Comparison of ENCODE assay signal across 8 cellular contexts in the genomic region with DNA sequence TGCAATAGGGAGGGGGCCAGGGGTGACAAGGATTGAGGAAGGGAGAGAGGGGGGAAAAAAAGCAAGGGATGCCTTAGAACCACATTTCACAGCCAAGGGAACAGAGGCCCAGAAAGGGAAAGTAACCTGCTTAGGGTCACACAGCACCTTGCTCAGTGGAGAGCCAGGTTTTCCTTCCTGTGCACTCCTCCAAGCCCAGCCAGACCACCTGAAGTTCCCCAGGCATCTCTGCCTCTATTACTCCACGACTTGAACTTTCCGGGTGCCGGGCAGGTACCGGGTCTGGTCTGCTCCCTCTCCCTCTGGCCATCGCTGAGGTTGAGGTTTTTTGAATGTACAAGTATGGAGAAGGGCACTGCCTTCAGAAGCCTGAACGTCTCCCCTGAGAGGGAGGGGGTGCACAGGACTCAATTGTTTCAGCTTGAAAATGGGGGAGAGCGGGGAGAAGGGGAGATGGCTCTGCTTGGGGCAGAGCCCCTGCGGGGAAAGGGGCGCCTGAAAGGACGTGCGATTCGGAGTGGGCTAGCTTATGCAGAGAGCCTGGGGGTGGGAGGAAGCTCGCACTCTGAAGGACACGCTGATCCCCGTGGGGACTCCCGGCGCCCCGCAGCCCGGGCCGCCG. TPM values are rescaled to one million over a fixed set of nuclear protein-coding genes. Genes with fewer than 3 reads are reported as not detected.
DNase-seq lines count a peak whose midpoint lies in the region; ATAC-seq, FAIRE-seq and TF ChIP-seq lines count a peak whose summit lies in the region.

No MANE protein-coding gene starts in this region.

- H3K36me3 Mint-ChIP-seq in HFFc6 (ENCODE audit: low read depth): peaks cover 37% of the 10 kb centered on the region
- peaks cover 5% of the 10 kb centered on the region for H3K36me3 Mint-ChIP-seq in mesothelial cell of epicardium

- intact Hi-C loops in A673 (cut with micrococcal nuclease; ENCODE audit: unreplicated experiment) (no loop called here), body of pancreas (cut with DNase I) (no loop called here)

- CTCF ChIA-PET in A673 (lab: Charles Lee): no interaction called here

- WGBS in body of pancreas, 2 donors: 19 to 39% methylated on average over 11 to 21 of the region's 21 CpGs

- H3K4me3 Mint-ChIP-seq in HFFc6 (peak overlapping the region; percentile 99), mesothelial cell of epicardium (peak overlapping the region; percentile 92)

- BruUV-seq in A673 (replicated peaks; lab: Mats Ljungman, UMichigan): no TSS peak

- H3K27me3 ChIP-seq in A673 (replicated peaks; ENCODE audit: insufficient read depth, low read depth, low read length, poor library complexity) (no peaks in the 10 kb centered on the region), body of pancreas (no peaks in the 10 kb centered on the region)

- peaks cover 4% of the 10 kb centered on the region; the same call in 1 of the 2 replicates for H3K9me3 Mint-ChIP-seq in HFFc6
- H3K9me3 Mint-ChIP-seq in mesothelial cell of epicardium: no peaks in the 10 kb centered on the region

- DNase-seq in A673 (ENCODE audit: low spot score) (no peak), HFFc6 (no peak), body of pancreas (no peak), mesothelial cell of epicardium (ENCODE audit: low spot score in 2 of 2, unreplicated experiment in 2 of 2) (no peak), H54 (ENCODE audit: insufficient read length, low spot score) (no peak), cerebellar nuclear complex (lab: John Stamatoyannopoulos, UW) (no peak), activated gamma-delta T cell treated with Interleukin-2 at 50 U/mL for 16 hours (no peak)

- POLR2A ChIA-PET in A673 (lab: Charles Lee; ENCODE audit: low non-redundant PET): interaction anchor here (0.6 kb wide), 2 partner anchors 39 to 116 kb away, joined by 4 read pairs; no protein-coding TSS in a partner anchor

- no peak for TF ChIP-seq POLR2A in body of pancreas (IDR thresholded peaks at IDR 0.05)
- no peak for TF ChIP-seq POLR2A in H54 (IDR thresholded peaks at IDR 0.05; ENCODE audit: low read depth, low read length)

- FAIRE-seq in H54 (lab: Jason Lieb, UNC): no peak

- H3K27ac Mint-ChIP-seq in HFFc6 (peak overlapping the region; percentile 99), mesothelial cell of epicardium (peak overlapping the region; percentile 98)

- H3K4me3 ChIP-seq in A673 (ENCODE audit: low read depth, low read length, poor library complexity, severe bottlenecking): peak overlapping the region; percentile 86
- H3K4me3 ChIP-seq in body of pancreas: peak overlapping the region; percentile 74 to 75

- H3K4me1 ChIP-seq in A673 (ENCODE audit: insufficient read depth, low read length, poor library complexity, severe bottlenecking) (peaks cover 70% of the 10 kb centered on the region), body of pancreas (peaks cover 43% of the 10 kb centered on the region)

- H3K9me3 ChIP-seq in A673 (ENCODE audit: low read depth, low read length, poor library complexity, severe bottlenecking) (no peaks in the 10 kb centered on the region), body of pancreas (no peaks in the 10 kb centered on the region)

- TF ChIP-seq CTCF in A673 (conservative IDR thresholded peaks at IDR 0.05; ENCODE audit: low read depth, low read length): no peak
- no peak for TF ChIP-seq CTCF in HFFc6 (IDR thresholded peaks at IDR 0.05)
- no peak for TF ChIP-seq CTCF in body of pancreas (IDR thresholded peaks at IDR 0.05)
- no peak for TF ChIP-seq CTCF in mesothelial cell of epicardium (IDR thresholded peaks at IDR 0.05; ENCODE audit: unreplicated experiment)

- H3K4me1 Mint-ChIP-seq in HFFc6 (ENCODE audit: low read depth) (peaks cover 75% of the 10 kb centered on the region), mesothelial cell of epicardium (peaks cover 64% of the 10 kb centered on the region)

- H3K27me3 Mint-ChIP-seq in HFFc6 (ENCODE audit: insufficient read depth): peaks cover 7% of the 10 kb centered on the region
- H3K27me3 Mint-ChIP-seq in mesothelial cell of epicardium (ENCODE audit: low read depth): no peaks in the 10 kb centered on the region

- ATAC-seq in body of pancreas: no peak
- no peak for ATAC-seq in GM21619 (IDR thresholded peaks at IDR 0.05; ENCODE audit: unreplicated experiment)

- H3K27ac ChIP-seq in A673 (ENCODE audit: low read depth, low read length, poor library complexity, severe bottlenecking): peak overlapping the region; percentile 99
- H3K27ac ChIP-seq in body of pancreas: peak overlapping the region; percentile 85 to 98 (median 92)

- H3K36me3 ChIP-seq in A673 (ENCODE audit: insufficient read depth, low read length, poor library complexity, severe bottlenecking): peaks cover 22% of the 10 kb centered on the region
- H3K36me3 ChIP-seq in body of pancreas (replicated peaks in 1 of 2; ENCODE audit: insufficient read depth in 1 of 2, low read depth in 2 of 2): peaks cover 0 to under 1% of the 10 kb centered on the region in 2 donors

RNA-seq across cellular contexts. Expression of gene SERPINH1, which starts 0.5 kb away (rescaled TPM):
- 264 and 268 TPM in 2 replicates for total RNA-seq in A673 (2021)
- total RNA-seq in HFFc6 (2021; fragmentation: NEBNext Ultra II Directional; extraction: Animal tissue kit (Norgen Biotek cat#: 25700)): 100 to 1,000 TPM; 527 to 680 (median 557) TPM
- total RNA-seq in body of pancreas: 100 to 1,000 TPM in 1 of 2 donors, 10 to 100 TPM in 1; 78.3 to 166 TPM
- 360 to 375 TPM (median 373 TPM) in 3 replicates for total RNA-seq in mesothelial cell of epicardium

RNA-seq across cellular contexts. Expression of gene GDPD5, which starts 35.8 kb away (rescaled TPM):
- total RNA-seq in A673 (2021) (1.4 and 3.5 TPM in 2 replicates), body of pancreas (10 to 100 TPM; 29.6 to 73.2 TPM), mesothelial cell of epicardium (8.0 to 8.2 TPM (median 8.1 TPM) in 3 replicates)
- total RNA-seq in HFFc6 (2021; fragmentation: NEBNext Ultra II Directional; extraction: Animal tissue kit (Norgen Biotek cat#: 25700)): 1 to 10 TPM; 2.5 to 5.7 (median 4.2) TPM
